Comparison of ENCODE assay signal across 16 cellular contexts in genomic region chr5:36389245-36389644, GRCh38.
A peak's percentile ranks its signal among the peaks of the same experiment; 100 is the strongest.
DNase-seq lines count a peak whose midpoint lies in the region; ATAC-seq and TF ChIP-seq lines count a peak whose summit lies in the region.
"Had no signal": no experiment of that assay in that cellular context is flagged by ENCODE, and none has a peak within 500 bp of the region (broad histone marks: within the 10 kb centered on the region; RNA-seq: fewer than 3 reads in every experiment).

No MANE protein-coding gene starts in this region.

- in situ Hi-C loops in brain microvascular endothelial cell (cut with HindIII; ENCODE audit: low pct_ligation_motif_present, low sequenced_read_pairs): no loop called here

- peak overlapping the region; percentile 97 for H3K27ac ChIP-seq in SK-N-MC
- no peak overlapping the region for H3K27ac ChIP-seq in sigmoid colon
- no peak overlapping the region for H3K27ac ChIP-seq in brain microvascular endothelial cell
- H3K27ac ChIP-seq: ovary had no signal

- peak overlapping the region; percentile 32 for H3K4me3 ChIP-seq in SK-N-MC
- H3K4me3 ChIP-seq in sigmoid colon: no peak overlapping the region
- no peak overlapping the region for H3K4me3 ChIP-seq in brain microvascular endothelial cell (ENCODE audit: low read depth, low read length)
- H3K4me3 ChIP-seq: ovary had no signal

- H3K9me3 ChIP-seq in SK-N-MC (ENCODE audit: low read depth, low read length) (no peaks in the 10 kb centered on the region), sigmoid colon (no peaks in the 10 kb centered on the region)
- H3K9me3 ChIP-seq: ovary had no signal

- no peak for TF ChIP-seq POLR2A in sigmoid colon (IDR thresholded peaks at IDR 0.05)

- H3K27me3 ChIP-seq in sigmoid colon (no peaks in the 10 kb centered on the region), brain microvascular endothelial cell (replicated peaks) (no peaks in the 10 kb centered on the region)
- H3K27me3 ChIP-seq: ovary had no signal

- H3K4me1 ChIP-seq in sigmoid colon: peaks cover 0 to 30% (median 21%) of the 10 kb centered on the region in 4 donors

- H3K36me3 ChIP-seq in SK-N-MC (ENCODE audit: insufficient read depth, low read length): no peaks in the 10 kb centered on the region
- no peaks in the 10 kb centered on the region for H3K36me3 ChIP-seq in sigmoid colon
- H3K36me3 ChIP-seq in brain microvascular endothelial cell (replicated peaks): no peaks in the 10 kb centered on the region
- H3K36me3 ChIP-seq: ovary had no signal

- TF ChIP-seq CTCF in sigmoid colon (IDR thresholded peaks at IDR 0.05) (no peak), brain microvascular endothelial cell (IDR thresholded peaks at IDR 0.05; ENCODE audit: low read depth, low read length, missing control alignments) (no peak)

- no peak for TF ChIP-seq EP300 in sigmoid colon (IDR thresholded peaks at IDR 0.05)

- DNase-seq in HCEC 1CT (peak; percentile 31), SK-N-MC (ENCODE audit: low read depth, low spot score) (peak; percentile 58), left cardiac atrium (peak; percentile 28), sigmoid colon (peak; percentile 69), brain microvascular endothelial cell (no peak), NCI-H510A (lab: John Stamatoyannopoulos, UW) (no peak), RKO (ENCODE audit: low spot score) (no peak), NCI-H2029 (lab: John Stamatoyannopoulos, UW) (no peak)
- DNase-seq: activated CD8-positive, alpha-beta T cell treated with anti-CD3 and anti-CD28 coated beads for 36 hours; activated naive CD4-positive, alpha-beta T cell; CD8-positive, alpha-beta T cell; foreskin melanocyte; NCI-H187 treated with DMSO at 0.1 percent for 48 hours; stimulated activated CD4-positive, alpha-beta T cell treated with anti-CD3 and anti-CD28 coated beads, Interleukin-1b, Interleukin-23, amount 100 ng/mL, for 48 hours had no signal

- peak overlapping the region; percentile 63 for H3K9ac ChIP-seq in SK-N-MC (ENCODE audit: insufficient read length)

- WGBS in sigmoid colon, 2 donors: 34 to 44% methylated on average over 4 of the region's 4 CpGs

- ATAC-seq in left cardiac atrium: peak; percentile 67 to 78
- ATAC-seq: activated CD8-positive, alpha-beta T cell treated with anti-CD3 and anti-CD28 coated beads for 36 hours; CD8-positive, alpha-beta T cell; stimulated activated memory B cell treated with anti-CD40 and anti-IgM and Interleukin-4, amounts not matched to agents 10 μg/mL and 1 μg/mL and 100 μg/mL, for 72 hours had no signal

- intact Hi-C loops in left cardiac atrium (cut with DNase I): no loop called here
- intact Hi-C loops in sigmoid colon (cut with DNase I): no loop called here

Comparison
In these comparisons a context has a peak if more than half of its experiments do, and no peak if none do; other contexts are left out.
1. DNase-seq: peak in HCEC 1CT (single experiment), SK-N-MC (single experiment), left cardiac atrium (single experiment) and sigmoid colon (single experiment); none in brain microvascular endothelial cell (single experiment), NCI-H510A (single experiment), RKO (single experiment) and NCI-H2029 (single experiment).